In the genomic region with DNA sequence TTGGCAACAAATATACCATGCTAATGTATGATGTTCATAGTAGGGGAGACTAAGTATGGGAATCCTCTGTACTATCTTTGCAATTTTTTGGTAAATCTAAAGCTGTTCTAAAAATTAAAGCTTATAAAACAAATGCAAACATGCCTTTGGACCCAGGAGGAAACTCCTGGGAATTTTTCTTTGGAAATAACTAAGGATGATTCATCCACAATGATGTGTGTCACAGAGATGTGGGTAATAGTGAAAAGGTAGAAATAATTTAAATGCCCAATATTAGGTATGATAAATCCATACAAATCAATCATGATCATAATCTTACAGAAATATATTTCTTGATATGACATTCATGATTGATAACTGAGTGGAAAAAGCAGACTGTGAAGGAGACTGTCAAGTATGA, we compare ENCODE assay signal across 23 cellular contexts.
DNase-seq lines count a peak whose midpoint lies in the region; ATAC-seq, FAIRE-seq and TF ChIP-seq lines count a peak whose summit lies in the region.
"Had no signal": no experiment of that assay in that cellular context is flagged by ENCODE, and none has a peak within 500 bp of the region (broad histone marks: within the 10 kb centered on the region; RNA-seq: fewer than 3 reads in every experiment).

No MANE protein-coding gene starts in this region.

- H3K4me3 Mint-ChIP-seq in activated T-helper 1 cell treated with anti-CD3 and anti-CD28 coated beads, Interleukin-12 subunit alpha, Interleukin-12 subunit beta, Interleukin-2, Interleukin-4 antibody, amounts not matched to agents 30 ng/mL and 10 ng/mL and 1 ng/mL, durations not matched to agents 14 hours and 24 hours and 36 hours = no peak overlapping the region
- H3K4me3 Mint-ChIP-seq: activated CD4-positive, alpha-beta T cell treated with anti-CD3 and anti-CD28 coated beads, Interleukin-2, amount 10 ng/mL, durations not matched to agents 24 days and 14 days; activated CD8-positive, alpha-beta memory T cell treated with anti-CD3 and anti-CD28 coated beads, Interleukin-2, amount 10 ng/mL, durations not matched to agents 7 days and 5 days; CD4-positive, CD25-positive, alpha-beta regulatory T cell; central memory CD8-positive, alpha-beta T cell; mesothelial cell of epicardium; naive thymus-derived CD8-positive, alpha-beta T cell had no signal

- H3K79me2 ChIP-seq in keratinocyte (ENCODE audit: control insufficient read depth, insufficient read depth, low read length) = peaks cover 10% of the 10 kb centered on the region

- no peak overlapping the region for H2AFZ ChIP-seq in keratinocyte (ENCODE audit: control insufficient read depth, low read length)
- H2AFZ ChIP-seq: hepatocyte had no signal

- H3K9me1 ChIP-seq in keratinocyte (ENCODE audit: control insufficient read depth, extremely low read depth, insufficient read depth, low read length) = no peaks in the 10 kb centered on the region

- H3K4me1 Mint-ChIP-seq in activated T-helper 1 cell treated with anti-CD3 and anti-CD28 coated beads, Interleukin-12 subunit alpha, Interleukin-12 subunit beta, Interleukin-2, Interleukin-4 antibody, amounts not matched to agents 30 ng/mL and 10 ng/mL and 1 ng/mL, durations not matched to agents 14 hours and 24 hours and 36 hours (ENCODE audit: low read depth) = peaks cover 8% of the 10 kb centered on the region

- no peak overlapping the region for H3K27ac Mint-ChIP-seq in activated T-helper 1 cell treated with anti-CD3 and anti-CD28 coated beads, Interleukin-12 subunit alpha, Interleukin-12 subunit beta, Interleukin-2, Interleukin-4 antibody, amounts not matched to agents 30 ng/mL and 10 ng/mL and 1 ng/mL, durations not matched to agents 14 hours and 24 hours and 36 hours
- H3K27ac Mint-ChIP-seq: activated CD4-positive, alpha-beta T cell treated with anti-CD3 and anti-CD28 coated beads, Interleukin-2, amount 10 ng/mL, durations not matched to agents 24 days and 14 days; activated CD8-positive, alpha-beta memory T cell treated with anti-CD3 and anti-CD28 coated beads, Interleukin-2, amount 10 ng/mL, durations not matched to agents 7 days and 5 days; CD4-positive, CD25-positive, alpha-beta regulatory T cell; mesothelial cell of epicardium had no signal

- dilution Hi-C loops in keratinocyte (cut with MboI; ENCODE audit: extremely low pct_ligation_motif_present, low sequenced_read_pairs) = no loop called here

- H3K27ac ChIP-seq in keratinocyte (ENCODE audit: control insufficient read depth, insufficient read depth, low read length) = peak overlapping the region; percentile 75
- H3K27ac ChIP-seq: hepatocyte, left lung, WERI-Rb-1 had no signal

- ATAC-seq in GM18909 (IDR thresholded peaks at IDR 0.05; ENCODE audit: poor library complexity, unreplicated experiment) = no peak
- ATAC-seq: activated CD8-positive, alpha-beta memory T cell treated with anti-CD3 and anti-CD28 coated beads, Interleukin-2, amount 10 ng/mL, durations not matched to agents 7 days and 5 days; left lung; naive thymus-derived CD8-positive, alpha-beta T cell had no signal

- intact Hi-C loops in activated T-helper 1 cell treated with anti-CD3 and anti-CD28 coated beads, Interleukin-12 subunit alpha, Interleukin-12 subunit beta, Interleukin-2, Interleukin-4 antibody, amounts not matched to agents 30 ng/mL and 10 ng/mL and 1 ng/mL, durations not matched to agents 14 hours and 24 hours and 36 hours (cut with micrococcal nuclease) = no loop called here

- H3K27me3 ChIP-seq in bronchial epithelial cell (ENCODE audit: control insufficient read depth, insufficient read depth, low read length) = no peaks in the 10 kb centered on the region
- no peaks in the 10 kb centered on the region for H3K27me3 ChIP-seq in keratinocyte (ENCODE audit: control insufficient read depth, extremely low read depth, insufficient read depth, low read length)
- H3K27me3 ChIP-seq: dorsolateral prefrontal cortex, hepatocyte, left lung had no signal

- H3K9me3 Mint-ChIP-seq in activated T-helper 1 cell treated with anti-CD3 and anti-CD28 coated beads, Interleukin-12 subunit alpha, Interleukin-12 subunit beta, Interleukin-2, Interleukin-4 antibody, amounts not matched to agents 30 ng/mL and 10 ng/mL and 1 ng/mL, durations not matched to agents 14 hours and 24 hours and 36 hours = no peaks in the 10 kb centered on the region
- H3K9me3 Mint-ChIP-seq: activated CD4-positive, alpha-beta T cell treated with anti-CD3 and anti-CD28 coated beads, Interleukin-2, amount 10 ng/mL, durations not matched to agents 24 days and 14 days; central memory CD8-positive, alpha-beta T cell; naive thymus-derived CD8-positive, alpha-beta T cell had no signal

- H3K36me3 ChIP-seq in bronchial epithelial cell (ENCODE audit: control insufficient read depth, insufficient read depth, low read length) = no peaks in the 10 kb centered on the region
- no peaks in the 10 kb centered on the region for H3K36me3 ChIP-seq in keratinocyte (ENCODE audit: control insufficient read depth in 2 of 2, extremely low read depth in 1 of 2, insufficient read depth in 2 of 2, low read length in 2 of 2)
- H3K36me3 ChIP-seq: left lung had no signal

- no peaks in the 10 kb centered on the region for H3K9me3 ChIP-seq in keratinocyte (ENCODE audit: control insufficient read depth, low read depth, low read length)
- H3K9me3 ChIP-seq: left lung had no signal

- H3K4me2 ChIP-seq in keratinocyte (ENCODE audit: control insufficient read depth, extremely low read depth, insufficient read depth, low read depth, low read length) = peak overlapping the region; percentile 73
- H3K4me2 ChIP-seq: hepatocyte had no signal

- peaks cover 83% of the 10 kb centered on the region for H3K4me1 ChIP-seq in keratinocyte (ENCODE audit: control insufficient read depth, extremely low read depth, insufficient read depth, low read length)
- H3K4me1 ChIP-seq: left lung had no signal

- TF ChIP-seq CTCF in bronchial epithelial cell (IDR thresholded peaks at IDR 0.05; ENCODE audit: insufficient read depth, low read length, severe bottlenecking) (no peak), keratinocyte (optimal IDR thresholded peaks at IDR 0.05 in 1 of 3, IDR thresholded peaks at IDR 0.05 in 1 of 3, conservative IDR thresholded peaks at IDR 0.05 in 1 of 3; ENCODE audit: extremely low read depth in 1 of 3, insufficient read depth in 2 of 3, low read length in 3 of 3) (no peak)

- H3K9ac ChIP-seq in keratinocyte (ENCODE audit: control insufficient read depth, extremely low read depth, insufficient read depth, low read length) = peak overlapping the region; percentile 39

- H4K20me1 ChIP-seq in keratinocyte (ENCODE audit: control insufficient read depth, extremely low read depth, insufficient read depth, low read length) = no peaks in the 10 kb centered on the region

- peaks cover 4% of the 10 kb centered on the region for H3K36me3 Mint-ChIP-seq in activated T-helper 1 cell treated with anti-CD3 and anti-CD28 coated beads, Interleukin-12 subunit alpha, Interleukin-12 subunit beta, Interleukin-2, Interleukin-4 antibody, amounts not matched to agents 30 ng/mL and 10 ng/mL and 1 ng/mL, durations not matched to agents 14 hours and 24 hours and 36 hours (ENCODE audit: low read depth)

- DNase-seq in AG20443 (ENCODE audit: low spot score) (peak; percentile 22), LHCN-M2 (ENCODE audit: low read depth) (peak; percentile 26), bronchial epithelial cell (ENCODE audit: low read depth) (peak; percentile 68), keratinocyte (ENCODE audit: low read depth, low spot score) (no peak), NCI-H1092 treated with DMSO at 0.1 percent for 48 hours (lab: John Stamatoyannopoulos, UW) (no peak)
- DNase-seq in activated T-helper 1 cell treated with anti-CD3 and anti-CD28 coated beads, Interleukin-12 subunit alpha, Interleukin-12 subunit beta, Interleukin-2, Interleukin-4 antibody, amounts not matched to agents 30 ng/mL and 10 ng/mL and 1 ng/mL, durations not matched to agents 14 hours and 24 hours and 36 hours (ENCODE audit: low spot score) = no peak
- DNase-seq: activated CD4-positive, alpha-beta T cell treated with anti-CD3 and anti-CD28 coated beads, Interleukin-2, amount 10 ng/mL, durations not matched to agents 24 days and 14 days; activated CD8-positive, alpha-beta memory T cell treated with anti-CD3 and anti-CD28 coated beads, Interleukin-2, amount 10 ng/mL, durations not matched to agents 7 days and 5 days; activated naive CD4-positive, alpha-beta T cell treated with anti-CD3 and anti-CD28 coated beads, Interleukin-2, amount 50 U/mL, for 16 hours; aorta; CD4-positive, CD25-positive, alpha-beta regulatory T cell; Karpas-422; left lung; naive thymus-derived CD8-positive, alpha-beta T cell; NCI-H1048; NCI-H187 treated with DMSO at 0.1 percent for 48 hours; WERI-Rb-1 had no signal

- FAIRE-seq in bronchial epithelial cell (lab: Jason Lieb, UNC) = no peak
- FAIRE-seq in keratinocyte (lab: Jason Lieb, UNC) = peak; percentile 20

- H3K27me3 Mint-ChIP-seq in activated T-helper 1 cell treated with anti-CD3 and anti-CD28 coated beads, Interleukin-12 subunit alpha, Interleukin-12 subunit beta, Interleukin-2, Interleukin-4 antibody, amounts not matched to agents 30 ng/mL and 10 ng/mL and 1 ng/mL, durations not matched to agents 14 hours and 24 hours and 36 hours (ENCODE audit: insufficient read depth) = no peaks in the 10 kb centered on the region
- H3K27me3 Mint-ChIP-seq: activated CD4-positive, alpha-beta T cell treated with anti-CD3 and anti-CD28 coated beads, Interleukin-2, amount 10 ng/mL, durations not matched to agents 24 days and 14 days; activated CD8-positive, alpha-beta memory T cell treated with anti-CD3 and anti-CD28 coated beads, Interleukin-2, amount 10 ng/mL, durations not matched to agents 7 days and 5 days; CD4-positive, CD25-positive, alpha-beta regulatory T cell; central memory CD8-positive, alpha-beta T cell; naive thymus-derived CD8-positive, alpha-beta T cell had no signal

- H3K4me3 ChIP-seq in bronchial epithelial cell (ENCODE audit: low read depth, low read length) (no peak overlapping the region), keratinocyte (ENCODE audit: control insufficient read depth in 2 of 3, extremely low read depth in 1 of 3, insufficient read depth in 2 of 3, low read depth in 1 of 3, low read length in 3 of 3) (peak overlapping the region in 1 of 3 experiments; percentile 23)
- H3K4me3 ChIP-seq: dorsolateral prefrontal cortex, hepatocyte, left lung, skin epidermis had no signal

Comparison
In these comparisons a context has a peak if more than half of its experiments do, and no peak if none do; other contexts are left out.
1. DNase-seq: peak in AG20443 (single experiment), LHCN-M2 (single experiment) and bronchial epithelial cell (single experiment); none in keratinocyte (single experiment), NCI-H1092 treated with DMSO at 0.1 percent for 48 hours (single experiment) and activated T-helper 1 cell treated with anti-CD3 and anti-CD28 coated beads, Interleukin-12 subunit alpha, Interleukin-12 subunit beta, Interleukin-2, Interleukin-4 antibody, amounts not matched to agents 30 ng/mL and 10 ng/mL and 1 ng/mL, durations not matched to agents 14 hours and 24 hours and 36 hours (single experiment).